26 cellular contexts compared by ENCODE assay signal in genomic region chr3:68915973-68916372, GRCh38. TPM values are rescaled to one million over a fixed set of nuclear protein-coding genes. Genes with fewer than 3 reads are reported as not detected.
DNase-seq lines count a peak whose midpoint lies in the region; ATAC-seq, FAIRE-seq and TF ChIP-seq lines count a peak whose summit lies in the region.
"Had no signal": no experiment of that assay in that cellular context is flagged by ENCODE, and none has a peak within 500 bp of the region (broad histone marks: within the 10 kb centered on the region; RNA-seq: fewer than 3 reads in every experiment).

No MANE protein-coding gene starts in this region.

- ATAC-seq in HepG2 (peak; percentile 71), right lobe of liver (no peak)
- no peak for ATAC-seq in activated CD4-positive, CD25-positive, alpha-beta regulatory T cell treated with anti-CD3 and anti-CD28 coated beads, Interleukin-2, amount 50 U/mL, for 24 hours
- ATAC-seq: A549 had no signal

- H3K4me3 Mint-ChIP-seq in CD8-positive, alpha-beta memory T cell, result no peak overlapping the region
- H3K4me3 Mint-ChIP-seq: CD14-positive monocyte; CD4-positive, alpha-beta memory T cell; CD4-positive, CD25-positive, alpha-beta regulatory T cell had no signal

- in situ Hi-C loops in HepG2 (cut with HindIII; ENCODE audit: extremely low pct_ligation_motif_present, low pct_unique_long_range_greater_than_20kb), result no loop called here

- CTCF ChIA-PET in HepG2 (lab: Yijun Ruan, JAX; ENCODE audit: low intra/inter-chr PET ratio, low total read pairs), result no interaction called here
- CTCF ChIA-PET in CD8-positive, alpha-beta memory T cell (lab: Charles Lee), result no interaction called here

- no peak overlapping the region for H2AFZ ChIP-seq in HepG2 (ENCODE audit: low read length)

- no TSS peak for BruUV-seq in HepG2 (replicated peaks; lab: Mats Ljungman, UMichigan)

- TF ChIP-seq CTCF in HepG2 (CRISPR knock-in tag; IDR thresholded peaks at IDR 0.05) (no peak), right lobe of liver (IDR thresholded peaks at IDR 0.05) (no peak)

- DNase-seq in HepG2 (ENCODE audit: low spot score), result peak; percentile 38
- DNase-seq in right lobe of liver, result no peak
- DNase-seq in glomerular visceral epithelial cell (ENCODE audit: extremely low spot score), result peak; percentile 13
- DNase-seq in kidney tubule cell (ENCODE audit: low spot score), result peak; percentile 52
- peak; percentile 71 for DNase-seq in renal cortical epithelial cell (ENCODE audit: low read depth)
- DNase-seq in NCI-H774 (lab: John Stamatoyannopoulos, UW), result no peak
- no peak for DNase-seq in CD8-positive, alpha-beta memory T cell
- DNase-seq: BE2C; C1 segment of cervical spinal cord; Caco-2; Calu3; CD4-positive, alpha-beta memory T cell; CD4-positive, CD25-positive, alpha-beta regulatory T cell; DMS79 treated with DMSO at 0.1 percent for 48 hours; GF-D8 had no signal

- no peaks in the 10 kb centered on the region for H3K79me2 ChIP-seq in HepG2 (ENCODE audit: insufficient read depth, low read length)

- no peak overlapping the region for H3K9ac ChIP-seq in HepG2 (ENCODE audit: insufficient read depth, low read depth, low read length)
- H3K9ac ChIP-seq: BLaER1 had no signal

- H3K9me3 Mint-ChIP-seq in CD8-positive, alpha-beta memory T cell, result no peaks in the 10 kb centered on the region

- no peaks in the 10 kb centered on the region for H3K4me1 Mint-ChIP-seq in CD8-positive, alpha-beta memory T cell
- H3K4me1 Mint-ChIP-seq: CD14-positive monocyte; CD4-positive, alpha-beta memory T cell; CD4-positive, CD25-positive, alpha-beta regulatory T cell had no signal

- TF ChIP-seq POLR2A in HepG2 (IDR thresholded peaks at IDR 0.05; ENCODE audit: insufficient read depth in 1 of 2, low read depth in 2 of 2, low read length in 2 of 2) (no peak), right lobe of liver (IDR thresholded peaks at IDR 0.05) (no peak)

- no peak for TF ChIP-seq EP300 in HepG2 (IDR thresholded peaks at IDR 0.05; ENCODE audit: low read depth in 2 of 2, low read length in 2 of 2)
- no peak for TF ChIP-seq EP300 in HepG2 (CRISPR knock-in tag; IDR thresholded peaks at IDR 0.05; ENCODE audit: borderline replicate concordance)

- intact Hi-C loops in HepG2 (cut with micrococcal nuclease; ENCODE audit: unreplicated experiment) (no loop called here), right lobe of liver (cut with DNase I) (no loop called here)

- no peaks in the 10 kb centered on the region for H4K20me1 ChIP-seq in HepG2 (ENCODE audit: insufficient read depth, low read length)
- H4K20me1 ChIP-seq: BLaER1 had no signal

- WGBS in HepG2 (ENCODE audit: low lambda C conversion rate), result 3% methylated on average over 2 of the region's 2 CpGs
- 53% methylated on average over 2 of the region's 2 CpGs for WGBS in right lobe of liver (ENCODE audit: insufficient coverage, low coverage, low lambda C conversion rate, missing lambda C conversion rate)

- H3K36me3 ChIP-seq in HepG2 (replicated peaks in 1 of 2; ENCODE audit: control insufficient read depth in 1 of 2, insufficient read depth in 2 of 2, low read length in 2 of 2) (no peaks in the 10 kb centered on the region), right lobe of liver (no peaks in the 10 kb centered on the region)
- no peaks in the 10 kb centered on the region for H3K36me3 ChIP-seq in CD8-positive, alpha-beta memory T cell (ENCODE audit: insufficient read depth, low read length)
- H3K36me3 ChIP-seq: BE2C, BLaER1 had no signal

- H3K27ac Mint-ChIP-seq in CD8-positive, alpha-beta memory T cell, result no peak overlapping the region
- H3K27ac Mint-ChIP-seq: CD14-positive monocyte; CD4-positive, alpha-beta memory T cell; CD4-positive, CD25-positive, alpha-beta regulatory T cell had no signal

- H3K4me2 ChIP-seq in HepG2 (ENCODE audit: low read depth, low read length), result no peak overlapping the region
- H3K4me2 ChIP-seq: A549, BLaER1 had no signal

- H3K27ac ChIP-seq in HepG2 (ENCODE audit: extremely low read length, insufficient read depth, low read length) (no peak overlapping the region), right lobe of liver (no peak overlapping the region)
- no peak overlapping the region for H3K27ac ChIP-seq in CD8-positive, alpha-beta memory T cell (ENCODE audit: low read depth, low read length)
- H3K27ac ChIP-seq: 22Rv1, A549, BLaER1 had no signal

- no peak for FAIRE-seq in HepG2 (lab: Jason Lieb, UNC)
- FAIRE-seq: A549, D721Med, G401.6, GM12891, GM19239 had no signal

- H3K27me3 ChIP-seq in HepG2 (ENCODE audit: control insufficient read depth in 1 of 2, insufficient read depth in 2 of 2, low read length in 2 of 2), result peaks cover 4 to 24% of the 10 kb centered on the region in 2 experiments; a peak in 3 of 5 replicates
- H3K27me3 ChIP-seq in right lobe of liver, result no peaks in the 10 kb centered on the region
- H3K27me3 ChIP-seq in CD8-positive, alpha-beta memory T cell (ENCODE audit: insufficient read depth, low read length, poor library complexity, severe bottlenecking), result no peaks in the 10 kb centered on the region
- H3K27me3 ChIP-seq: BLaER1 had no signal

- POLR2A ChIA-PET in HepG2 (lab: Yijun Ruan, JAX), result no interaction called here
- POLR2A ChIA-PET in CD8-positive, alpha-beta memory T cell (lab: Charles Lee), result no interaction called here

- H3K4me3 ChIP-seq in HepG2 (replicated peaks in 1 of 3; ENCODE audit: insufficient read depth in 1 of 3, low read depth in 2 of 3, low read length in 3 of 3) (no peak overlapping the region), right lobe of liver (no peak overlapping the region)
- H3K4me3 ChIP-seq in CD8-positive, alpha-beta memory T cell (ENCODE audit: low read length), result no peak overlapping the region
- H3K4me3 ChIP-seq: A549, BLaER1 had no signal

- H3K4me1 ChIP-seq in HepG2 (ENCODE audit: insufficient read depth, low read length) (peaks cover 14% of the 10 kb centered on the region), right lobe of liver (no peaks in the 10 kb centered on the region)
- H3K4me1 ChIP-seq in CD8-positive, alpha-beta memory T cell (ENCODE audit: insufficient read depth, low read length), result no peaks in the 10 kb centered on the region
- H3K4me1 ChIP-seq: A549, BE2C, BLaER1, Caco-2 had no signal

- H3K9me3 ChIP-seq in HepG2 (ENCODE audit: low read length) (no peaks in the 10 kb centered on the region), right lobe of liver (no peaks in the 10 kb centered on the region)
- no peaks in the 10 kb centered on the region for H3K9me3 ChIP-seq in CD8-positive, alpha-beta memory T cell (ENCODE audit: low read length)
- H3K9me3 ChIP-seq: A549, BE2C, BLaER1, Caco-2 had no signal

- H3K27me3 Mint-ChIP-seq in CD8-positive, alpha-beta memory T cell, result peaks cover 24 to 68% of the 10 kb centered on the region in 2 donors

- H3K36me3 Mint-ChIP-seq in CD8-positive, alpha-beta memory T cell, result no peaks in the 10 kb centered on the region
- H3K36me3 Mint-ChIP-seq: CD14-positive monocyte; CD4-positive, alpha-beta memory T cell; CD4-positive, CD25-positive, alpha-beta regulatory T cell had no signal

- TF ChIP-seq RAD21 in HepG2 (CRISPR knock-in tag; IDR thresholded peaks at IDR 0.05), result no peak

TF ChIP-seq in HepG2, 621 proteins besides CTCF, POLR2A, EP300 and RAD21:
- TF ChIP-seq SOX13 (IDR thresholded peaks at IDR 0.05) (no peak), SOX13 (CRISPR knock-in tag; conservative IDR thresholded peaks at IDR 0.05 in 1 of 2, IDR thresholded peaks at IDR 0.05 in 1 of 2) (peak in 1 of 2 experiments; percentile 10; a peak in 1 of 4 replicates), ZFP36L2 (CRISPR knock-in tag; IDR thresholded peaks at IDR 0.05) (no peak), ZNF709 (CRISPR knock-in tag; IDR thresholded peaks at IDR 0.05) (no peak), ZNF570 (CRISPR knock-in tag; IDR thresholded peaks at IDR 0.05; ENCODE audit: borderline replicate concordance) (no peak)

RNA-seq across cellular contexts. Expression of gene TAFA4, which starts 16.4 kb away (rescaled TPM):
- total RNA-seq in HepG2 (2016; rRNA removed; fragmentation: Illumina TruSeq; extraction: Trizol) (1.3 and 2.0 TPM in 2 replicates), right lobe of liver (not detected), renal cortical epithelial cell (not detected in 2 replicates)
- total RNA-seq in HepG2 (2016; cell fraction: cytosol; rRNA removed; fragmentation: Illumina TruSeq; extraction: Trizol; ENCODE audit: low read depth), result 0.62 and 0.81 TPM in 2 replicates
- 1.2 and 1.6 TPM in 2 replicates for total RNA-seq in HepG2 (2016; cell fraction: insoluble cytoplasmic fraction; rRNA removed; fragmentation: Illumina TruSeq; extraction: Trizol)
- 1.5 TPM in 2 replicates for total RNA-seq in HepG2 (2016; cell fraction: membrane; rRNA removed; fragmentation: Illumina TruSeq; extraction: Trizol)
- 0.75 and 2.1 TPM in 2 replicates for total RNA-seq in HepG2 (2016; cell fraction: nucleus; rRNA removed; fragmentation: Illumina TruSeq; extraction: Trizol)
- polyA plus RNA-seq in HepG2 (2011; rRNA removed), result 0.59 and 0.81 TPM in 2 replicates
- 0.81 and 0.94 TPM in 2 replicates for polyA plus RNA-seq in HepG2 (2011; cell fraction: cytosol; rRNA removed)
- polyA plus RNA-seq in HepG2 (2011; cell fraction: nucleus; rRNA removed), result 0.11 and 0.29 TPM in 2 replicates
- 0.48 and 0.64 TPM in 2 replicates for polyA plus RNA-seq in HepG2 (2012)
- 0.52 and 1.4 TPM in 2 replicates for polyA plus RNA-seq in HepG2 (2016; cell fraction: cytosol; fragmentation: Illumina TruSeq; extraction: Trizol; ENCODE audit: low read depth)
- polyA plus RNA-seq in HepG2 (2016; cell fraction: insoluble cytoplasmic fraction; fragmentation: Illumina TruSeq; extraction: Trizol; ENCODE audit: low read depth), result 1.1 and 1.2 TPM in 2 replicates
- polyA plus RNA-seq in HepG2 (2016; cell fraction: membrane; fragmentation: Illumina TruSeq; extraction: Trizol; ENCODE audit: low read depth), result 1.3 TPM in 2 replicates
- polyA plus RNA-seq in HepG2 (2016; cell fraction: nucleus; fragmentation: Illumina TruSeq; extraction: Trizol; ENCODE audit: insufficient read depth, low read depth), result 0.79 and 1.1 TPM in 2 replicates
- 1.6 TPM in 1 of 2 replicates, not detected in the other for polyA minus RNA-seq in HepG2 (2011; rRNA and poly(A)+ RNA removed; ENCODE audit: low replicate concordance)
- polyA minus RNA-seq in HepG2 (2011; cell fraction: cytosol; rRNA and poly(A)+ RNA removed), result 0.35 and 0.79 TPM in 2 replicates
- 1.0 and 1.7 TPM in 2 replicates for polyA minus RNA-seq in HepG2 (2011; cell fraction: nucleus; rRNA and poly(A)+ RNA removed)
- not detected for total RNA-seq in CD8-positive, alpha-beta memory T cell
- polyA plus RNA-seq in CD8-positive, alpha-beta memory T cell, result not detected
- total RNA-seq: A172; Caco-2; Calu3; CD4-positive, alpha-beta memory T cell; CD4-positive, CD25-positive, alpha-beta regulatory T cell had no signal
- polyA plus RNA-seq: A549; AG04450; CD14-positive monocyte; CD4-positive, alpha-beta memory T cell; CD4-positive, CD25-positive, alpha-beta regulatory T cell had no signal

Comparison
In these comparisons a context has a peak if more than half of its experiments do, and no peak if none do; other contexts are left out.
1. DNase-seq: peak in HepG2 (single experiment), glomerular visceral epithelial cell (single experiment), kidney tubule cell (single experiment) and renal cortical epithelial cell (single experiment); none in right lobe of liver (0 of 3), NCI-H774 (single experiment) and CD8-positive, alpha-beta memory T cell (0 of 5).